Comparison of ENCODE assay signal across 15 cellular contexts in the genomic region with DNA sequence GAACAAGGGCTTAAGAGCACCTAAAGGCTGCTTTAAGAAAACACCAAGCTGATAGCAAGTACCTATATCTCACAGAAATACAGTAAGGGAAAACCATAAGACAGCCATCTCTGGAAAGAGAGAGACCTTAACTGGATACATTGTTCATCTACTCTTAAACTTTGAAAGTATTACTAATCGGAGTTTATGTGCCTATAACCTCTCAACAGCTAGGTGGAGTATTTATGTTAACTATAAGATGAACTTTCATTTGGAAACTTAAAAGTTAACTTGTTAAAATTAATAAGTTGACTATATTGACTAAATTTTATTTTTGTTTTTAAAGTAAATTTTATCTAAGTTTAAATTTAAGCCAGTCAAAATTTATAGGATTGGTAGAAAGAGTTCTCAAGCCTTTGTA.
DNase-seq lines count a peak whose midpoint lies in the region; ATAC-seq, FAIRE-seq and TF ChIP-seq lines count a peak whose summit lies in the region.
"Had no signal": no experiment of that assay in that cellular context is flagged by ENCODE, and none has a peak within 500 bp of the region (broad histone marks: within the 10 kb centered on the region; RNA-seq: fewer than 3 reads in every experiment).

No MANE protein-coding gene starts in this region.

- WGBS in GM12878 (ENCODE audit: insufficient coverage, insufficient replicate concordance, low lambda C conversion rate, missing lambda C conversion rate) = 48% methylated on average over 1 of the region's 1 CpG

- peak; percentile 21; the same call in 1 of the 2 replicates for TF ChIP-seq RAD21 in GM12878 (IDR thresholded peaks at IDR 0.05; ENCODE audit: insufficient read depth, low read depth, low read length)

- H3K4me1 ChIP-seq in GM12878 (ENCODE audit: control insufficient read depth, insufficient read depth, low read length) (peaks cover 22% of the 10 kb centered on the region), kidney (ENCODE audit: control insufficient read depth in 1 of 2, insufficient read depth in 1 of 2, low read depth in 1 of 2, low read length in 2 of 2) (no peaks in the 10 kb centered on the region), left lung (peaks cover 13 to 30% of the 10 kb centered on the region in 2 donors)

- no peak overlapping the region for H3K4me2 ChIP-seq in GM12878 (ENCODE audit: control insufficient read depth, insufficient read depth)
- H3K4me2 ChIP-seq: SK-N-SH had no signal

- H3K9me3 ChIP-seq in GM12878 (replicated peaks; ENCODE audit: control insufficient read depth, insufficient read depth, low read length) = no peaks in the 10 kb centered on the region; the same call in 2 of the 3 replicates
- no peaks in the 10 kb centered on the region for H3K9me3 ChIP-seq in kidney (ENCODE audit: control insufficient read depth in 1 of 2, low read length in 2 of 2)
- H3K9me3 ChIP-seq in left lung = no peaks in the 10 kb centered on the region
- H3K9me3 ChIP-seq: SK-N-SH had no signal

- no peak for TF ChIP-seq POLR2A in GM12878 (IDR thresholded peaks at IDR 0.05; ENCODE audit: low read depth, low read length)

- no peak for ATAC-seq in GM12878
- no peak for ATAC-seq in HG03097 (IDR thresholded peaks at IDR 0.05; ENCODE audit: low FRiP score, unreplicated experiment)
- ATAC-seq in HG02840 (IDR thresholded peaks at IDR 0.05; ENCODE audit: low FRiP score, unreplicated experiment) = no peak
- ATAC-seq in left lung = no peak

- H3K27me3 ChIP-seq in GM12878 (replicated peaks in 1 of 2; ENCODE audit: control insufficient read depth in 2 of 2, insufficient read depth in 2 of 2, low read length in 1 of 2) (no peaks in the 10 kb centered on the region), left lung (no peaks in the 10 kb centered on the region)

- H3K36me3 ChIP-seq in GM12878 (ENCODE audit: control insufficient read depth in 2 of 2, insufficient read depth in 2 of 2, low read length in 1 of 2) (peaks cover 0 to 36% of the 10 kb centered on the region in 2 experiments; a peak in 3 of 4 replicates), kidney (ENCODE audit: control insufficient read depth in 1 of 2, insufficient read depth in 2 of 2, low read length in 2 of 2) (no peaks in the 10 kb centered on the region), left lung (no peaks in the 10 kb centered on the region)

- SMC1A ChIA-PET in GM12878 (lab: Charles Lee; ENCODE audit: uncharacterized antibody, unreplicated experiment) = interaction anchor here (0.7 to 2.9 kb wide), 11 partner anchors 10 to 236 kb away, joined by 3 to 14 read pairs (median 5); no protein-coding TSS in a partner anchor

- TF ChIP-seq EP300 in GM12878 (IDR thresholded peaks at IDR 0.05; ENCODE audit: borderline replicate concordance in 1 of 2, control insufficient read depth in 1 of 2, low read depth in 2 of 2, low read length in 2 of 2) = no peak

- no peak overlapping the region for H2AFZ ChIP-seq in GM12878 (ENCODE audit: control insufficient read depth, low read depth, low read length)

- CTCF ChIA-PET in GM12878 (lab: Yijun Ruan, JAX) = interaction anchor here (0.6 to 8.7 kb wide), 13 partner anchors 9 to 262 kb away, joined by 3 to 52 read pairs (median 3); no protein-coding TSS in a partner anchor

- peak; percentile 35 to 57 for DNase-seq in Kasumi-1 (lab: John Stamatoyannopoulos, UW)
- DNase-seq in GM12878 (ENCODE audit: low read depth, low spot score) = no peak
- DNase-seq in kidney = no peak
- DNase-seq in left lung = no peak
- no peak for DNase-seq in NCI-H1417 treated with DMSO at 0.1 percent for 48 hours (lab: John Stamatoyannopoulos, UW)
- DNase-seq: NCI-H1092, NCI-H1694, NCI-H2107, NCI-H69, Right ventricle myocardium superior, SK-N-SH had no signal

- no TSS peak for BruUV-seq in GM12878 (replicated peaks; lab: Mats Ljungman, UMichigan)

- H3K4me3 ChIP-seq in GM12878 = no peak overlapping the region
- no peak overlapping the region for H3K4me3 ChIP-seq in kidney (ENCODE audit: low read length in 2 of 2)
- H3K4me3 ChIP-seq in left lung = no peak overlapping the region

- TF ChIP-seq CTCF in GM12878 (IDR thresholded peaks at IDR 0.05 in 2 of 3, conservative IDR thresholded peaks at IDR 0.05 in 1 of 3; ENCODE audit: control insufficient read depth in 2 of 3, extremely low read depth in 1 of 3, insufficient read depth in 1 of 3, low read depth in 3 of 3, low read length in 3 of 3) (no peak; a peak in 1 of 6 replicates), kidney (IDR thresholded peaks at IDR 0.05; ENCODE audit: borderline replicate concordance, extremely low read depth, insufficient read depth) (no peak), left lung (IDR thresholded peaks at IDR 0.05) (no peak)

- in situ Hi-C loops in GM12878 (cut with MboI) = no loop called here

- H3K27ac ChIP-seq in GM12878 (ENCODE audit: control insufficient read depth, insufficient read depth) (no peak overlapping the region), kidney (ENCODE audit: low read depth in 2 of 2, low read length in 2 of 2) (no peak overlapping the region), left lung (no peak overlapping the region)

- H4K20me1 ChIP-seq in GM12878 (ENCODE audit: control insufficient read depth, insufficient read depth) = no peaks in the 10 kb centered on the region

- POLR2A ChIA-PET in GM12878 (lab: Charles Lee) = interaction anchor here (1.4 kb wide), 1 partner anchor 12 kb away, joined by 4 read pairs; no protein-coding TSS in a partner anchor

- H3K9ac ChIP-seq in GM12878 (ENCODE audit: control insufficient read depth, insufficient read depth, low read length) (no peak overlapping the region), kidney (ENCODE audit: low read length in 2 of 2) (no peak overlapping the region)
- H3K9ac ChIP-seq: SK-N-SH had no signal

- intact Hi-C loops in GM12878 (cut with micrococcal nuclease; ENCODE audit: unreplicated experiment) = no loop called here
- intact Hi-C loops in kidney (cut with DNase I) = no loop called here
- intact Hi-C loops in left lung (cut with DNase I) = loop anchor here in 1 of 2 donors (10.0 kb wide), 1 partner anchor 94 kb away; the partner anchor contains the start of gene USP6NL

- RAD21 ChIA-PET in GM12878 (lab: Charles Lee; ENCODE audit: unreplicated experiment) = interaction anchor here (0.9 to 3.1 kb wide), 7 partner anchors 12 to 237 kb away, joined by 3 to 9 read pairs (median 6); no protein-coding TSS in a partner anchor

- H3K79me2 ChIP-seq in GM12878 (ENCODE audit: control insufficient read depth, insufficient read depth, low read length) = peaks cover 10% of the 10 kb centered on the region

- FAIRE-seq in G401.6 (lab: Jason Lieb, UNC) (peak; percentile 84), GM12878 (lab: Jason Lieb, UNC) (no peak), kidney (lab: Jason Lieb, UNC) (peak; percentile 91)
- FAIRE-seq: H1 had no signal

TF ChIP-seq in GM12878, 131 proteins besides CTCF, POLR2A, EP300 and RAD21:
- TF ChIP-seq RELB (IDR thresholded peaks at IDR 0.05; ENCODE audit: low read depth) = no peak
- TF ChIP-seq GATAD2B (conservative IDR thresholded peaks at IDR 0.05; ENCODE audit: low read depth) = no peak
- no peak for TF ChIP-seq BCL11A (IDR thresholded peaks at IDR 0.05; ENCODE audit: low read depth, low read length)
- TF ChIP-seq SMAD5 (IDR thresholded peaks at IDR 0.05; ENCODE audit: low read depth) = no peak
- TF ChIP-seq ZNF217 (IDR thresholded peaks at IDR 0.05) = no peak
- TF ChIP-seq, protein P1, sequence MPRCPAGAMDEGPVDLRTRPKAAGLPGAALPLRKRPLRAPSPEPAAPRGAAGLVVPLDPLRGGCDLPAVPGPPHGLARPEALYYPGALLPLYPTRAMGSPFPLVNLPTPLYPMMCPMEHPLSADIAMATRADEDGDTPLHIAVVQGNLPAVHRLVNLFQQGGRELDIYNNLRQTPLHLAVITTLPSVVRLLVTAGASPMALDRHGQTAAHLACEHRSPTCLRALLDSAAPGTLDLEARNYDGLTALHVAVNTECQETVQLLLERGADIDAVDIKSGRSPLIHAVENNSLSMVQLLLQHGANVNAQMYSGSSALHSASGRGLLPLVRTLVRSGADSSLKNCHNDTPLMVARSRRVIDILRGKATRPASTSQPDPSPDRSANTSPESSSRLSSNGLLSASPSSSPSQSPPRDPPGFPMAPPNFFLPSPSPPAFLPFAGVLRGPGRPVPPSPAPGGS (IDR thresholded peaks at IDR 0.05; ENCODE audit: borderline replicate concordance, insufficient read depth, low read depth, low read length, poor library complexity, severe bottlenecking) = no peak
- TF ChIP-seq SUPT20H (IDR thresholded peaks at IDR 0.05; ENCODE audit: borderline replicate concordance, control insufficient read depth, low read depth, low read length) = no peak
- TF ChIP-seq IRF5 (IDR thresholded peaks at IDR 0.05; ENCODE audit: borderline replicate concordance) = no peak
- no peak for TF ChIP-seq NFIC (IDR thresholded peaks at IDR 0.05; ENCODE audit: low read depth, low read length)

Comparison
In these comparisons a context has a peak if more than half of its experiments do, and no peak if none do; other contexts are left out.
1. DNase-seq: peak in Kasumi-1 (2 of 2); none in GM12878 (single experiment), kidney (single experiment), left lung (0 of 2) and NCI-H1417 treated with DMSO at 0.1 percent for 48 hours (single experiment).